Comparison of ENCODE assay signal across 30 cellular contexts in genomic region chr18:22663378-22663777, GRCh38.
"Had no signal": no experiment of that assay in that cellular context is flagged by ENCODE, and none has a peak within 500 bp of the region (broad histone marks: within the 10 kb centered on the region; RNA-seq: fewer than 3 reads in every experiment).

No MANE protein-coding gene starts in this region.

- H3K4me3 Mint-ChIP-seq: dendritic cell treated with granulocyte-macrophage colony-stimulating factor and Interleukin-4, amounts not matched to agents 40 ng/mL and 50 ng/mL, for 4 days; effector memory CD8-positive, alpha-beta T cell; endodermal cell had no signal

- H3K4me2 ChIP-seq: hepatocyte had no signal

- FAIRE-seq: colon, endometrium, endothelial cell of umbilical vein, frontal cortex had no signal

- H3K27ac ChIP-seq: colonic mucosa, coronary artery, dorsolateral prefrontal cortex, epithelial cell of prostate, esophagus muscularis mucosa, esophagus squamous epithelium, foreskin keratinocyte, gastrocnemius medialis, gastroesophageal sphincter, heart left ventricle, heart right ventricle, hepatocyte had no signal

- H3K36me3 ChIP-seq: colonic mucosa, esophagus muscularis mucosa, esophagus squamous epithelium, gastrocnemius medialis, gastroesophageal sphincter, heart left ventricle, heart right ventricle had no signal

- H2AFZ ChIP-seq: hepatocyte had no signal

- H3K27me3 Mint-ChIP-seq: dendritic cell treated with granulocyte-macrophage colony-stimulating factor and Interleukin-4, amounts not matched to agents 40 ng/mL and 50 ng/mL, for 4 days had no signal

- DNase-seq: colonic mucosa; cortex of kidney; dermis blood vessel endothelial cell; dorsolateral prefrontal cortex; effector CD4-positive, alpha-beta T cell; effector CD8-positive, alpha-beta T cell; effector memory CD4-positive, alpha-beta T cell; effector memory CD8-positive, alpha-beta T cell; endodermal cell; erythroblast; esophagus squamous epithelium; foreskin fibroblast; foreskin keratinocyte; foreskin melanocyte; gastrocnemius medialis; glutamatergic neuron; head of caudate nucleus; heart left ventricle; heart right ventricle had no signal

- H3K4me3 ChIP-seq: colonic mucosa, coronary artery, dorsolateral prefrontal cortex, esophagus muscularis mucosa, esophagus squamous epithelium, gastrocnemius medialis, gastroesophageal sphincter, heart left ventricle, heart right ventricle, hepatocyte had no signal

- H3K9me3 ChIP-seq: colonic mucosa, gastrocnemius medialis had no signal

- ATAC-seq: effector memory CD8-positive, alpha-beta T cell; esophagus mucosa; foreskin keratinocyte; gastrocnemius medialis; gastroesophageal sphincter; heart left ventricle; heart right ventricle had no signal

- H3K4me1 ChIP-seq: colonic mucosa, esophagus squamous epithelium, foreskin keratinocyte, gastrocnemius medialis, heart left ventricle, heart right ventricle had no signal

- H3K79me2 ChIP-seq: hepatocyte had no signal

- H3K27ac Mint-ChIP-seq: dendritic cell treated with granulocyte-macrophage colony-stimulating factor and Interleukin-4, amounts not matched to agents 40 ng/mL and 50 ng/mL, for 4 days; effector memory CD8-positive, alpha-beta T cell; endodermal cell had no signal

- H3K27me3 ChIP-seq: colonic mucosa, dorsolateral prefrontal cortex, esophagus muscularis mucosa, esophagus squamous epithelium, gastrocnemius medialis, gastroesophageal sphincter, heart left ventricle, heart right ventricle, hepatocyte had no signal
